18 cellular contexts compared by ENCODE assay signal in genomic region chr4:185999207-185999606, GRCh38.
"Had no signal": no experiment of that assay in that cellular context is flagged by ENCODE, and none has a peak within 500 bp of the region (broad histone marks: within the 10 kb centered on the region; RNA-seq: fewer than 3 reads in every experiment).

No MANE protein-coding gene starts in this region.

- H3K27ac Mint-ChIP-seq: activated naive CD4-positive, alpha-beta T cell treated with anti-CD3 and anti-CD28 coated beads, Interleukin-2, amount 10 ng/mL, durations not matched to agents 7 days and 5 days; activated T-helper 2 cell treated with anti-CD3 and anti-CD28 coated beads, Interferon-gamma antibody, Interleukin-2, Interleukin-4, amounts not matched to agents 10 μg/mL and 5 μg/mL and 100 μg/mL, durations not matched to agents 14 hours and 24 hours and 36 hours; memory B cell; naive thymus-derived CD4-positive, alpha-beta T cell; stimulated activated naive CD8-positive, alpha-beta T cell treated with anti-CD3 and anti-CD28 coated beads, Interleukin-15, amount 100 ng/mL, for 72 hours had no signal

- H3K27me3 ChIP-seq: colonic mucosa, esophagus squamous epithelium, upper lobe of right lung had no signal

- ATAC-seq: mucosa of descending colon; naive thymus-derived CD4-positive, alpha-beta T cell; psoas muscle; stimulated activated naive CD8-positive, alpha-beta T cell treated with anti-CD3 and anti-CD28 coated beads, Interleukin-15, amount 100 ng/mL, for 72 hours; T-cell; upper lobe of right lung had no signal

- H3K36me3 ChIP-seq: colonic mucosa, esophagus squamous epithelium, upper lobe of right lung had no signal

- H3K27me3 Mint-ChIP-seq: activated naive CD4-positive, alpha-beta T cell treated with anti-CD3 and anti-CD28 coated beads, Interleukin-2, amount 10 ng/mL, durations not matched to agents 7 days and 5 days; stimulated activated naive CD8-positive, alpha-beta T cell treated with anti-CD3 and anti-CD28 coated beads, Interleukin-15, amount 100 ng/mL, for 72 hours had no signal

- H3K9me3 ChIP-seq: colonic mucosa, esophagus squamous epithelium, mucosa of descending colon, psoas muscle, SK-N-SH, upper lobe of right lung had no signal

- H3K9me3 Mint-ChIP-seq: activated naive CD4-positive, alpha-beta T cell treated with anti-CD3 and anti-CD28 coated beads, Interleukin-2, amount 10 ng/mL, durations not matched to agents 7 days and 5 days; activated T-helper 2 cell treated with anti-CD3 and anti-CD28 coated beads, Interferon-gamma antibody, Interleukin-2, Interleukin-4, amounts not matched to agents 10 μg/mL and 5 μg/mL and 100 μg/mL, durations not matched to agents 14 hours and 24 hours and 36 hours; stimulated activated naive CD8-positive, alpha-beta T cell treated with anti-CD3 and anti-CD28 coated beads, Interleukin-15, amount 100 ng/mL, for 72 hours had no signal

- H3K4me1 Mint-ChIP-seq: activated naive CD4-positive, alpha-beta T cell treated with anti-CD3 and anti-CD28 coated beads, Interleukin-2, amount 10 ng/mL, durations not matched to agents 7 days and 5 days; memory B cell; naive thymus-derived CD4-positive, alpha-beta T cell; stimulated activated naive CD8-positive, alpha-beta T cell treated with anti-CD3 and anti-CD28 coated beads, Interleukin-15, amount 100 ng/mL, for 72 hours; T-cell had no signal

- H3K4me2 ChIP-seq: SK-N-SH had no signal

- H3K27ac ChIP-seq: colonic mucosa, psoas muscle, upper lobe of right lung had no signal

- H3K36me3 Mint-ChIP-seq: activated naive CD4-positive, alpha-beta T cell treated with anti-CD3 and anti-CD28 coated beads, Interleukin-2, amount 10 ng/mL, durations not matched to agents 7 days and 5 days; memory B cell; naive thymus-derived CD4-positive, alpha-beta T cell; T-cell had no signal

- H3K4me3 Mint-ChIP-seq: activated naive CD4-positive, alpha-beta T cell treated with anti-CD3 and anti-CD28 coated beads, Interleukin-2, amount 10 ng/mL, durations not matched to agents 7 days and 5 days; memory B cell; naive thymus-derived CD4-positive, alpha-beta T cell; stimulated activated naive CD8-positive, alpha-beta T cell treated with anti-CD3 and anti-CD28 coated beads, Interleukin-15, amount 100 ng/mL, for 72 hours; T-cell had no signal

- H3K4me3 ChIP-seq: colonic mucosa, esophagus squamous epithelium, mucosa of descending colon, psoas muscle, upper lobe of right lung had no signal

- DNase-seq: activated CD4-positive, alpha-beta T cell treated with anti-CD3 and anti-CD28 coated beads for 1 hour; activated CD4-positive, alpha-beta T cell treated with anti-CD3 and anti-CD28 coated beads, Interleukin-2, amount 50 U/mL, for 4 hours; activated naive CD4-positive, alpha-beta T cell treated with anti-CD3 and anti-CD28 coated beads, Interleukin-2, amount 10 ng/mL, durations not matched to agents 7 days and 5 days; colonic mucosa; effector CD4-positive, alpha-beta T cell; esophagus squamous epithelium; foreskin fibroblast; mucosa of descending colon; naive thymus-derived CD4-positive, alpha-beta T cell; nucleus accumbens; psoas muscle; SK-N-SH; stimulated activated CD4-positive, alpha-beta T cell treated with anti-CD3 and anti-CD28 coated beads, Interleukin-1b, Interleukin-23, amount 100 ng/mL, for 48 hours; stimulated activated naive CD8-positive, alpha-beta T cell treated with anti-CD3 and anti-CD28 coated beads, Interleukin-15, amount 100 ng/mL, for 72 hours; T-cell; upper lobe of right lung had no signal

- H3K4me1 ChIP-seq: colonic mucosa, esophagus squamous epithelium, psoas muscle, upper lobe of right lung had no signal

- H3K9ac ChIP-seq: SK-N-SH had no signal
